In genomic region chr15:54789377-54789776, GRCh38 we compare ENCODE assay signal across 10 cellular contexts.
"Had no signal": no experiment of that assay in that cellular context is flagged by ENCODE, and none has a peak within 500 bp of the region (broad histone marks: within the 10 kb centered on the region; RNA-seq: fewer than 3 reads in every experiment).

No MANE protein-coding gene starts in this region.

- DNase-seq: activated CD4-positive, alpha-beta T cell treated with anti-CD3 and anti-CD28 coated beads, Interleukin-2, amount 50 U/mL, for 1 hour; activated naive CD4-positive, alpha-beta T cell treated with anti-CD3 and anti-CD28 coated beads for 36 hours; activated T-cell treated with anti-CD3 and anti-CD28 coated beads for 4 hours; colonic mucosa; effector CD8-positive, alpha-beta T cell; gastrocnemius medialis; left ventricle myocardium superior; mesendoderm; stomach had no signal

- ATAC-seq: activated T-helper 17 cell treated with anti-CD3 and anti-CD28 coated beads, Interleukin-2, amount 50 U/mL, for 72 hours; left ventricle myocardium superior had no signal
